In genomic region chr10:77925410-77925794, GRCh38 we compare ENCODE assay signal across 9 cellular contexts. TPM values are rescaled to one million over a fixed set of nuclear protein-coding genes. Genes with fewer than 3 reads are reported as not detected.
A peak's percentile ranks its signal among the peaks of the same experiment; 100 is the strongest.
DNase-seq lines count a peak whose midpoint lies in the region; ATAC-seq and TF ChIP-seq lines count a peak whose summit lies in the region.
"Had no signal": no experiment of that assay in that cellular context is flagged by ENCODE, and none has a peak within 500 bp of the region (broad histone marks: within the 10 kb centered on the region; RNA-seq: fewer than 3 reads in every experiment).

No MANE protein-coding gene starts in this region.

- peak overlapping the region; percentile 94 for H3K4me3 ChIP-seq in AG09309 (ENCODE audit: control insufficient read depth, low read depth, low read length)
- peak overlapping the region; percentile 69 for H3K4me3 ChIP-seq in astrocyte of the spinal cord (ENCODE audit: low read depth, low read length)
- peak overlapping the region; percentile 74 for H3K4me3 ChIP-seq in iPS-18a (ENCODE audit: low read length)
- peak overlapping the region; percentile 81 to 88 (median 87) for H3K4me3 ChIP-seq in skeletal muscle tissue (ENCODE audit: low read length in 3 of 3)

- peak overlapping the region; percentile 59 for H3K9ac ChIP-seq in iPS-18a (ENCODE audit: low read length)
- H3K9ac ChIP-seq in skeletal muscle tissue (ENCODE audit: low read depth in 1 of 3, low read length in 3 of 3), result peak overlapping the region; percentile 81 to 89 (median 89)

- H3K4me1 ChIP-seq in iPS-18a (ENCODE audit: control insufficient read depth, low read depth, low read length) (peaks cover 6% of the 10 kb centered on the region), skeletal muscle tissue (ENCODE audit: control insufficient read depth in 3 of 3, insufficient read depth in 3 of 3, low read length in 3 of 3) (peaks cover 21 to 37% (median 33%) of the 10 kb centered on the region in 3 donors)

- in situ Hi-C loops in astrocyte of the spinal cord (cut with HindIII; ENCODE audit: low sequenced_read_pairs), result no loop called here

- peaks cover 41% of the 10 kb centered on the region for H3K4me1 Mint-ChIP-seq in HFFc6 (ENCODE audit: low read depth)

- peak overlapping the region; percentile 51 for H3K27ac Mint-ChIP-seq in HFFc6

- no peaks in the 10 kb centered on the region for H3K36me3 ChIP-seq in iPS-18a (ENCODE audit: control insufficient read depth, low read depth, low read length)
- no peaks in the 10 kb centered on the region for H3K36me3 ChIP-seq in skeletal muscle tissue (ENCODE audit: control insufficient read depth in 3 of 3, insufficient read depth in 3 of 3, low read length in 3 of 3)

- ATAC-seq in GM19324 (IDR thresholded peaks at IDR 0.05; ENCODE audit: low FRiP score, unreplicated experiment), result no peak
- no peak for ATAC-seq in HG02678 (IDR thresholded peaks at IDR 0.05; ENCODE audit: unreplicated experiment)
- ATAC-seq in HG03432 (IDR thresholded peaks at IDR 0.05; ENCODE audit: unreplicated experiment), result no peak

- TF ChIP-seq CTCF in AG09309 (IDR thresholded peaks at IDR 0.05; ENCODE audit: control insufficient read depth, insufficient read depth, low read depth, low read length, missing control alignments) (no peak), HFFc6 (IDR thresholded peaks at IDR 0.05) (no peak), astrocyte of the spinal cord (IDR thresholded peaks at IDR 0.05; ENCODE audit: low read depth, low read length) (no peak)

- peak overlapping the region; percentile 90 for H3K4me3 Mint-ChIP-seq in HFFc6

- peaks cover 1% of the 10 kb centered on the region for H3K27me3 Mint-ChIP-seq in HFFc6 (ENCODE audit: insufficient read depth)

- DNase-seq in AG09309 (ENCODE audit: low read depth), result no peak
- peak; percentile 53 for DNase-seq in HFFc6
- peak; percentile 29 for DNase-seq in astrocyte of the spinal cord (ENCODE audit: low read depth, low spot score)

- no peaks in the 10 kb centered on the region for H3K36me3 Mint-ChIP-seq in HFFc6 (ENCODE audit: low read depth)

- H3K9me3 Mint-ChIP-seq in HFFc6, result peaks cover 4% of the 10 kb centered on the region; the same call in 1 of the 2 replicates

- H3K27ac ChIP-seq in iPS-18a (ENCODE audit: low read length), result no peak overlapping the region
- H3K27ac ChIP-seq in skeletal muscle tissue (ENCODE audit: low read depth, low read length), result peak overlapping the region; percentile 12
- H3K27ac ChIP-seq: HL-60 had no signal

- no peaks in the 10 kb centered on the region for H3K9me3 ChIP-seq in iPS-18a (ENCODE audit: control insufficient read depth, low read depth, low read length)
- H3K9me3 ChIP-seq in skeletal muscle tissue (ENCODE audit: control insufficient read depth in 3 of 3, low read length in 3 of 3), result no peaks in the 10 kb centered on the region

- H3K27me3 ChIP-seq in iPS-18a (ENCODE audit: control insufficient read depth, insufficient read depth, low read length) (peaks cover 15% of the 10 kb centered on the region), skeletal muscle tissue (ENCODE audit: control insufficient read depth in 3 of 3, insufficient read depth in 3 of 3, low read length in 3 of 3) (no peaks in the 10 kb centered on the region)

RNA-seq across cellular contexts. Expression of gene DLG5, which starts 1.2 kb away (rescaled TPM):
- 10 to 100 TPM; 48.2 to 52.9 (median 49.7) TPM for total RNA-seq in HFFc6 (2021; fragmentation: NEBNext Ultra II Directional; extraction: Animal tissue kit (Norgen Biotek cat#: 25700))
- 14.1 TPM for total RNA-seq in skeletal muscle tissue
